Comparison of ENCODE assay signal across 8 cellular contexts in the genomic region with DNA sequence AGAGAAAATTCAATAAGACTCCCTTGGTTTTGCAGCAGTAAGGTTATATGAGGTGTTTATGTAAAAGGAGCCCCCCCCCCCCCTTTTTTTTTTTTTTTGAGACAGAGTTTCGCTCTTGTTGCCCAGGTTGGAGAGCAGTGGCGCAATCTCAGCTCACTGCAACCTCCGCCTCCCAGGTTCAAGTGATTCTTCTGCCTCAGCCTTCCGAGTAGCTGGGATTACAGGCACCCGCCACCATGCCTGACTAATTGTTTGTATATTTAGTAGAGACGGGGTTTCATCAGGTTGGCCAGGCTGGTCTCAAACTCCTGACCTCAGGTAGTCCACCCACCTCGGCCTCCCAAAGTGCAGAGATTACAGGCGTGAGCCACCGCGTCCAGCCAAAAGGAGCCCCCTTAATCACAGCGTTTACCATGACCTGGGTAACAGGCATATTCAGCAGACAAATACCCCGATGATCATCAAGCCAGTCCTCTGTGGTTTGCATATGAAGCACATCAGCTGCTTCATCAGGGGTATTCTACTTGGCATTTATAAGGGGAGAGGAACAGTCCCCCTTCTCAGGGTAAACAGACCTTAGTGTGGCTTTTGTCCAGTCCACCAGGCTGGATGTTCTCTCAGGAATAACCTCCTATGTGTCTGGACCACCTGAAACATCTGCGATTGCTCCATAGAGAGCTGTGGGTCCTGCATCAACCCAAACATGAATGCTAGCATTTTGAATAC. TPM values are rescaled to one million over a fixed set of nuclear protein-coding genes. Genes with fewer than 3 reads are reported as not detected.
DNase-seq lines count a peak whose midpoint lies in the region; ATAC-seq and TF ChIP-seq lines count a peak whose summit lies in the region.
"Not testable (repeated sequence)": the region's sequence is repeated elsewhere in the genome, so short reads cannot be mapped to it uniquely, and the experiment has no call there.

No MANE protein-coding gene starts in this region.

- WGBS in hepatocyte (ENCODE audit: low lambda C conversion rate, missing lambda C conversion rate): 90% methylated on average over 13 of the region's 13 CpGs
- 65 to 84% (median 76%) methylated on average over 12 to 13 of the region's 13 CpGs for WGBS in stomach, 5 donors

- H3K9me3 Mint-ChIP-seq in CD8-positive, alpha-beta T cell; activated T-helper 2 cell treated with anti-CD3 and anti-CD28 coated beads, Interferon-gamma antibody, Interleukin-2, Interleukin-4, amounts not matched to agents 10 μg/mL and 5 μg/mL and 100 μg/mL, durations not matched to agents 14 hours and 24 hours and 36 hours; natural killer cell treated with Interleukin-12 subunit alpha and Interleukin-12 subunit beta and Interleukin-15 and Interleukin-18, amount 100 ng/mL, for 72 hours: not testable (repeated sequence)

- POLR2A ChIA-PET in CD8-positive, alpha-beta T cell (lab: Charles Lee): interaction anchor here (0.7 kb wide), 1 partner anchor 49 kb away, joined by 3 read pairs; no protein-coding TSS in a partner anchor

- H2AFZ ChIP-seq in hepatocyte: not testable (repeated sequence)

- ATAC-seq in CD8-positive, alpha-beta T cell; natural killer cell treated with Interleukin-12 subunit alpha and Interleukin-12 subunit beta and Interleukin-15 and Interleukin-18, amount 100 ng/mL, for 72 hours: not testable (repeated sequence)
- ATAC-seq in GM19452 (IDR thresholded peaks at IDR 0.05; ENCODE audit: unreplicated experiment) (peak; percentile 26), HG03108 (IDR thresholded peaks at IDR 0.05; ENCODE audit: unreplicated experiment) (peak; percentile 8)

- not testable (repeated sequence) for H3K27me3 ChIP-seq in CD8-positive, alpha-beta T cell (ENCODE audit: insufficient read depth, low read length); hepatocyte; stomach

- not testable (repeated sequence) for TF ChIP-seq EP300 in stomach (IDR thresholded peaks at IDR 0.05)

- DNase-seq in CD8-positive, alpha-beta T cell; hepatocyte (ENCODE audit: low spot score); natural killer cell treated with Interleukin-12 subunit alpha and Interleukin-12 subunit beta and Interleukin-15 and Interleukin-18, amount 100 ng/mL, for 72 hours (ENCODE audit: low spot score); stomach: not testable (repeated sequence)
- DNase-seq in activated CD4-positive, alpha-beta T cell treated with anti-CD3 and anti-CD28 coated beads for 48 hours: peak; percentile 6
- peak; percentile 20 for DNase-seq in activated T-helper 2 cell treated with anti-CD3 and anti-CD28 coated beads, Interferon-gamma antibody, Interleukin-2, Interleukin-4, amounts not matched to agents 10 μg/mL and 5 μg/mL and 100 μg/mL, durations not matched to agents 14 hours and 24 hours and 36 hours (ENCODE audit: low spot score)

- peaks cover 13% of the 10 kb centered on the region for H3K4me1 ChIP-seq in CD8-positive, alpha-beta T cell (ENCODE audit: insufficient read depth, low read length)
- H3K4me1 ChIP-seq in hepatocyte (ENCODE audit: insufficient read depth) (peaks cover 38% of the 10 kb centered on the region), stomach (peaks cover 41 to 99% (median 82%) of the 10 kb centered on the region in 4 donors)

- H3K9me2 ChIP-seq in hepatocyte (replicated peaks; ENCODE audit: insufficient read depth): not testable (repeated sequence)

- H3K27me3 Mint-ChIP-seq in CD8-positive, alpha-beta T cell (ENCODE audit: low read depth); activated T-helper 2 cell treated with anti-CD3 and anti-CD28 coated beads, Interferon-gamma antibody, Interleukin-2, Interleukin-4, amounts not matched to agents 10 μg/mL and 5 μg/mL and 100 μg/mL, durations not matched to agents 14 hours and 24 hours and 36 hours (ENCODE audit: low read depth); natural killer cell treated with Interleukin-12 subunit alpha and Interleukin-12 subunit beta and Interleukin-15 and Interleukin-18, amount 100 ng/mL, for 72 hours: not testable (repeated sequence)

- TF ChIP-seq CTCF in CD8-positive, alpha-beta T cell (IDR thresholded peaks at IDR 0.05); hepatocyte (IDR thresholded peaks at IDR 0.05; ENCODE audit: poor library complexity); stomach (IDR thresholded peaks at IDR 0.05): not testable (repeated sequence)

- intact Hi-C loops in CD8-positive, alpha-beta T cell (cut with DNase I, micrococcal nuclease); stomach (cut with DNase I; ENCODE audit: low total_unique reads): not testable (repeated sequence)
- intact Hi-C loops in activated T-helper 2 cell treated with anti-CD3 and anti-CD28 coated beads, Interferon-gamma antibody, Interleukin-2, Interleukin-4, amounts not matched to agents 10 μg/mL and 5 μg/mL and 100 μg/mL, durations not matched to agents 14 hours and 24 hours and 36 hours (cut with micrococcal nuclease): loop anchor here (2.0 to 10.0 kb wide), 7 partner anchors 32 to 720 kb away; a partner anchor contains a TSS

- H4K20me1 ChIP-seq in hepatocyte (ENCODE audit: insufficient read depth, poor library complexity, severe bottlenecking): not testable (repeated sequence)

- peak overlapping the region; percentile 23 for H3K4me3 Mint-ChIP-seq in CD8-positive, alpha-beta T cell
- H3K4me3 Mint-ChIP-seq in activated T-helper 2 cell treated with anti-CD3 and anti-CD28 coated beads, Interferon-gamma antibody, Interleukin-2, Interleukin-4, amounts not matched to agents 10 μg/mL and 5 μg/mL and 100 μg/mL, durations not matched to agents 14 hours and 24 hours and 36 hours (ENCODE audit: low read depth): peak overlapping the region; percentile 26
- H3K4me3 Mint-ChIP-seq in natural killer cell treated with Interleukin-12 subunit alpha and Interleukin-12 subunit beta and Interleukin-15 and Interleukin-18, amount 100 ng/mL, for 72 hours: peak overlapping the region; percentile 46

- H3K36me3 ChIP-seq in CD8-positive, alpha-beta T cell (ENCODE audit: insufficient read depth, low read length); hepatocyte (replicated peaks; ENCODE audit: insufficient read depth, low read depth); stomach: not testable (repeated sequence)

- peaks cover 45% of the 10 kb centered on the region for H3K79me2 ChIP-seq in hepatocyte

- H3K9me3 ChIP-seq in CD8-positive, alpha-beta T cell (ENCODE audit: low read length); hepatocyte (ENCODE audit: low read depth); stomach: not testable (repeated sequence)

- not testable (repeated sequence) for H3K4me2 ChIP-seq in hepatocyte

- H3K27ac ChIP-seq in CD8-positive, alpha-beta T cell (ENCODE audit: low read depth, low read length): not testable (repeated sequence)
- H3K27ac ChIP-seq in hepatocyte: peak overlapping the region; percentile 60
- peak overlapping the region; percentile 66 to 85 (median 78) for H3K27ac ChIP-seq in stomach

- H3K36me3 Mint-ChIP-seq in CD8-positive, alpha-beta T cell; natural killer cell treated with Interleukin-12 subunit alpha and Interleukin-12 subunit beta and Interleukin-15 and Interleukin-18, amount 100 ng/mL, for 72 hours: not testable (repeated sequence)
- H3K36me3 Mint-ChIP-seq in activated T-helper 2 cell treated with anti-CD3 and anti-CD28 coated beads, Interferon-gamma antibody, Interleukin-2, Interleukin-4, amounts not matched to agents 10 μg/mL and 5 μg/mL and 100 μg/mL, durations not matched to agents 14 hours and 24 hours and 36 hours (ENCODE audit: low read depth): peaks cover 35% of the 10 kb centered on the region

- CTCF ChIA-PET in CD8-positive, alpha-beta T cell (lab: Charles Lee): interaction anchor here (1.1 kb wide), 1 partner anchor 50 kb away, joined by 5 read pairs; no protein-coding TSS in a partner anchor

- H3K4me1 Mint-ChIP-seq in CD8-positive, alpha-beta T cell (ENCODE audit: low read depth): peaks cover 30% of the 10 kb centered on the region
- peaks cover 51% of the 10 kb centered on the region for H3K4me1 Mint-ChIP-seq in activated T-helper 2 cell treated with anti-CD3 and anti-CD28 coated beads, Interferon-gamma antibody, Interleukin-2, Interleukin-4, amounts not matched to agents 10 μg/mL and 5 μg/mL and 100 μg/mL, durations not matched to agents 14 hours and 24 hours and 36 hours (ENCODE audit: low read depth)
- peaks cover 44 to 54% of the 10 kb centered on the region in 2 donors for H3K4me1 Mint-ChIP-seq in natural killer cell treated with Interleukin-12 subunit alpha and Interleukin-12 subunit beta and Interleukin-15 and Interleukin-18, amount 100 ng/mL, for 72 hours (ENCODE audit: low read depth in 2 of 2)

- not testable (repeated sequence) for H3K4me3 ChIP-seq in CD8-positive, alpha-beta T cell (ENCODE audit: low read depth, low read length); hepatocyte; stomach

- not testable (repeated sequence) for TF ChIP-seq POLR2A in stomach (IDR thresholded peaks at IDR 0.05)

- H3K27ac Mint-ChIP-seq in CD8-positive, alpha-beta T cell: peak overlapping the region; percentile 52
- peak overlapping the region; percentile 72 for H3K27ac Mint-ChIP-seq in activated T-helper 2 cell treated with anti-CD3 and anti-CD28 coated beads, Interferon-gamma antibody, Interleukin-2, Interleukin-4, amounts not matched to agents 10 μg/mL and 5 μg/mL and 100 μg/mL, durations not matched to agents 14 hours and 24 hours and 36 hours
- H3K27ac Mint-ChIP-seq in natural killer cell treated with Interleukin-12 subunit alpha and Interleukin-12 subunit beta and Interleukin-15 and Interleukin-18, amount 100 ng/mL, for 72 hours: peak overlapping the region; percentile 62 to 88

RNA-seq across cellular contexts. Expression of a gene that starts 32.5 kb away (rescaled TPM):
- total RNA-seq in CD8-positive, alpha-beta T cell: 1 to 10 TPM; 2.9 TPM
- total RNA-seq in activated T-helper 2 cell treated with anti-CD3 and anti-CD28 coated beads, Interferon-gamma antibody, Interleukin-2, Interleukin-4, amounts not matched to agents 10 μg/mL and 5 μg/mL and 100 μg/mL, durations not matched to agents 14 hours and 24 hours and 36 hours: 45.6 and 52.9 TPM in 2 replicates
- total RNA-seq in hepatocyte (98.8 and 107 TPM in 2 replicates), stomach (100 to 1,000 TPM in 2 of 5 donors, 10 to 100 TPM in 3; 40.8 to 193 (median 58.4) TPM)
- polyA plus RNA-seq in hepatocyte (191 and 231 TPM in 2 replicates), stomach (100 to 1,000 TPM in 1 of 3 donors, 10 to 100 TPM in 2; 67.3 to 113 (median 94.3) TPM)
- 10 to 100 TPM; 15.2 to 21.7 TPM for total RNA-seq in natural killer cell treated with Interleukin-12 subunit alpha and Interleukin-12 subunit beta and Interleukin-15 and Interleukin-18, amount 100 ng/mL, for 72 hours

RNA-seq across cellular contexts. Expression of a gene that starts 55.0 kb away (rescaled TPM):
- total RNA-seq in CD8-positive, alpha-beta T cell: 10 to 100 TPM; 37.1 to 41.4 TPM
- total RNA-seq in activated T-helper 2 cell treated with anti-CD3 and anti-CD28 coated beads, Interferon-gamma antibody, Interleukin-2, Interleukin-4, amounts not matched to agents 10 μg/mL and 5 μg/mL and 100 μg/mL, durations not matched to agents 14 hours and 24 hours and 36 hours: 29.2 and 29.3 TPM in 2 replicates
- total RNA-seq in hepatocyte (18.1 and 22.5 TPM in 2 replicates), stomach (10 to 100 TPM in 2 of 5 donors, 1 to 10 TPM in 3; 1.2 to 23.1 (median 4.9) TPM)
- polyA plus RNA-seq in hepatocyte (17.9 and 18.8 TPM in 2 replicates), stomach (1 to 10 TPM; 4.7 to 7.9 (median 7.0) TPM)
- total RNA-seq in natural killer cell treated with Interleukin-12 subunit alpha and Interleukin-12 subunit beta and Interleukin-15 and Interleukin-18, amount 100 ng/mL, for 72 hours: 10 to 100 TPM; 18.6 to 36.7 TPM

Comparison
In these comparisons a context has a peak if more than half of its experiments do, and no peak if none do; other contexts are left out.
1. RNA of a gene that starts 32.5 kb away (total RNA-seq): 98.8 to 107 TPM in hepatocyte, 40.8 to 193 TPM in stomach, 45.6 to 52.9 TPM in activated T-helper 2 cell treated with anti-CD3 and anti-CD28 coated beads, Interferon-gamma antibody, Interleukin-2, Interleukin-4, amounts not matched to agents 10 μg/mL and 5 μg/mL and 100 μg/mL, durations not matched to agents 14 hours and 24 hours and 36 hours and 15.2 to 21.7 TPM in natural killer cell treated with Interleukin-12 subunit alpha and Interleukin-12 subunit beta and Interleukin-15 and Interleukin-18, amount 100 ng/mL, for 72 hours; 2.9 TPM in CD8-positive, alpha-beta T cell; every median in the first group is over 4 times any median in the second.
2. Peak in every context shown above with its lines, with median percentiles within 50 percentile points of each other: H3K27ac Mint-ChIP-seq and H3K4me3 Mint-ChIP-seq.